In genomic region chr18:45935591-45936335, GRCh38 we compare ENCODE assay signal across 15 cellular contexts. TPM values are rescaled to one million over a fixed set of nuclear protein-coding genes. Genes with fewer than 3 reads are reported as not detected.
DNase-seq lines count a peak whose midpoint lies in the region; ATAC-seq and TF ChIP-seq lines count a peak whose summit lies in the region.
"Had no signal": no experiment of that assay in that cellular context is flagged by ENCODE, and none has a peak within 500 bp of the region (broad histone marks: within the 10 kb centered on the region; RNA-seq: fewer than 3 reads in every experiment).

No MANE protein-coding gene starts in this region.

- no peaks in the 10 kb centered on the region for H3K27me3 Mint-ChIP-seq in natural killer cell treated with Interleukin-12 subunit alpha and Interleukin-12 subunit beta and Interleukin-15 and Interleukin-18, amount 100 ng/mL, for 72 hours
- H3K27me3 Mint-ChIP-seq: CD4-positive, CD25-positive, alpha-beta regulatory T cell had no signal

- intact Hi-C loops in IMR-90 (cut with micrococcal nuclease) (no loop called here), esophagus muscularis mucosa (cut with DNase I) (no loop called here)

- POLR2A ChIA-PET in IMR-90 (lab: Charles Lee; ENCODE audit: unreplicated experiment) = no interaction called here

- CTCF ChIA-PET in IMR-90 (lab: Yijun Ruan, JAX) = no interaction called here

- H3K4me3 ChIP-seq in IMR-90 (ENCODE audit: insufficient read depth, low read depth, low read length) (no peak overlapping the region), esophagus muscularis mucosa (no peak overlapping the region), MM.1S (ENCODE audit: low read length) (no peak overlapping the region)
- H3K4me3 ChIP-seq: ascending aorta, upper lobe of left lung had no signal

- peak overlapping the region; percentile 83 for H3K4ac ChIP-seq in IMR-90 (ENCODE audit: low read depth, low read length)

- no peak for TF ChIP-seq RAD21 in IMR-90 (IDR thresholded peaks at IDR 0.05; ENCODE audit: low read length)

- H3K27me3 ChIP-seq in IMR-90 (ENCODE audit: control insufficient read depth, insufficient read depth, low read length) = no peaks in the 10 kb centered on the region
- no peaks in the 10 kb centered on the region for H3K27me3 ChIP-seq in esophagus muscularis mucosa
- H3K27me3 ChIP-seq in MM.1S (replicated peaks; ENCODE audit: insufficient read depth, low read length) = no peaks in the 10 kb centered on the region
- H3K27me3 ChIP-seq: ascending aorta, upper lobe of left lung had no signal

- no peaks in the 10 kb centered on the region for H3K79me2 ChIP-seq in MM.1S (ENCODE audit: low read length)

- no peaks in the 10 kb centered on the region for H3K9me3 Mint-ChIP-seq in natural killer cell treated with Interleukin-12 subunit alpha and Interleukin-12 subunit beta and Interleukin-15 and Interleukin-18, amount 100 ng/mL, for 72 hours
- H3K9me3 Mint-ChIP-seq: CD4-positive, CD25-positive, alpha-beta regulatory T cell had no signal

- TF ChIP-seq POLR2A in IMR-90 (IDR thresholded peaks at IDR 0.05; ENCODE audit: low read depth, low read length) (no peak), esophagus muscularis mucosa (IDR thresholded peaks at IDR 0.05; ENCODE audit: low read depth) (no peak)

- peaks cover 20% of the 10 kb centered on the region for H3K9me1 ChIP-seq in IMR-90 (ENCODE audit: insufficient read depth, low read length)

- no peak for TF ChIP-seq EP300 in esophagus muscularis mucosa (IDR thresholded peaks at IDR 0.05)

- H3K36me3 ChIP-seq in IMR-90 (ENCODE audit: control insufficient read depth, insufficient read depth, low read length) (peaks cover 42% of the 10 kb centered on the region), esophagus muscularis mucosa (peaks cover 24 to 93% (median 64%) of the 10 kb centered on the region in 4 donors), MM.1S (replicated peaks; ENCODE audit: insufficient read depth, low read length) (no peaks in the 10 kb centered on the region; the same call in none of the 2 replicates)

- H4K8ac ChIP-seq in IMR-90 (ENCODE audit: low read depth in 2 of 2, low read length in 2 of 2) = peak overlapping the region; percentile 17 to 78; a peak in 2 of 4 replicates

- WGBS in IMR-90 (ENCODE audit: extremely low coverage in 2 of 2, insufficient read length in 1 of 2), 2 experiments = no CpG with 5 or more reads among the region's 3 CpGs
- WGBS in esophagus muscularis mucosa = 100% methylated on average over 3 of the region's 3 CpGs

- peak overlapping the region; percentile 37; the same call in 1 of the 2 replicates for H3K4me2 ChIP-seq in IMR-90 (ENCODE audit: low read depth, low read length)
- H3K4me2 ChIP-seq in MM.1S (ENCODE audit: low read depth, low read length) = no peak overlapping the region
- H3K4me2 ChIP-seq: SK-N-SH had no signal

- H3F3A ChIP-seq in MM.1S (ENCODE audit: insufficient read depth, low read length) = peaks cover 5% of the 10 kb centered on the region; the same call in 1 of the 2 replicates

- H3K79me1 ChIP-seq in IMR-90 (ENCODE audit: low read depth in 1 of 2, low read length in 2 of 2) = peaks cover 27 to 46% of the 10 kb centered on the region in 2 experiments

- TF ChIP-seq CTCF in IMR-90 (conservative IDR thresholded peaks at IDR 0.05; ENCODE audit: low read depth, low read length) (no peak), esophagus muscularis mucosa (IDR thresholded peaks at IDR 0.05) (no peak), MM.1S (IDR thresholded peaks at IDR 0.05; ENCODE audit: low read length) (no peak)

- H2BK5ac ChIP-seq in IMR-90 (ENCODE audit: low read depth, low read length, poor library complexity, severe bottlenecking) = peak overlapping the region; percentile 90

- peak overlapping the region; percentile 38 for H3K4me3 Mint-ChIP-seq in natural killer cell treated with Interleukin-12 subunit alpha and Interleukin-12 subunit beta and Interleukin-15 and Interleukin-18, amount 100 ng/mL, for 72 hours
- H3K4me3 Mint-ChIP-seq: CD4-positive, CD25-positive, alpha-beta regulatory T cell had no signal

- peak overlapping the region; percentile 94 for H2AK5ac ChIP-seq in IMR-90 (ENCODE audit: low read depth, low read length)

- H4K5ac ChIP-seq in IMR-90 (ENCODE audit: low read depth, low read length) = peak overlapping the region; percentile 90; the same call in 1 of the 2 replicates

- H3K4me1 Mint-ChIP-seq in natural killer cell treated with Interleukin-12 subunit alpha and Interleukin-12 subunit beta and Interleukin-15 and Interleukin-18, amount 100 ng/mL, for 72 hours (ENCODE audit: low read depth in 2 of 2) = peaks cover 40 to 41% of the 10 kb centered on the region in 2 donors

- no peak overlapping the region for H3K56ac ChIP-seq in IMR-90 (ENCODE audit: extremely low read depth, insufficient read depth, low read length)

- dilution Hi-C loops in IMR-90 (cut with HindIII; ENCODE audit: low sequenced_read_pairs, unreplicated experiment) = no loop called here

- peak overlapping the region; percentile 70 for H2BK120ac ChIP-seq in IMR-90 (ENCODE audit: low read depth, low read length)

- H2BK20ac ChIP-seq in IMR-90 (ENCODE audit: low read depth, low read length) = no peak overlapping the region; the same call in 1 of the 2 replicates

- no peak overlapping the region for H2AK9ac ChIP-seq in IMR-90 (replicated peaks; ENCODE audit: low read depth, low read length, poor library complexity)

- peak; percentile 52 for DNase-seq in AG20443 (ENCODE audit: low spot score)
- peak; percentile 75 for DNase-seq in IMR-90
- peak; percentile 47 for DNase-seq in esophagus muscularis mucosa (ENCODE audit: extremely low spot score)
- DNase-seq in natural killer cell treated with Interleukin-12 subunit alpha and Interleukin-12 subunit beta and Interleukin-15 and Interleukin-18, amount 100 ng/mL, for 72 hours (ENCODE audit: low spot score) = no peak
- DNase-seq in GOT3 (lab: John Stamatoyannopoulos, UW) = no peak
- DNase-seq in epidermal melanocyte (ENCODE audit: insufficient read length, low spot score) = no peak
- no peak for DNase-seq in MM.1S
- DNase-seq in hippocampal formation (lab: John Stamatoyannopoulos, UW) = no peak
- DNase-seq: CD4-positive, CD25-positive, alpha-beta regulatory T cell; NCI-H1436; retina; SK-N-SH; stimulated activated CD4-positive, alpha-beta T cell treated with anti-CD3 and anti-CD28 coated beads, Interleukin-4, amount 100 ng/mL, for 24 hours; upper lobe of left lung had no signal

- in situ Hi-C loops in IMR-90 (cut with MboI; ENCODE audit: low sequenced_read_pairs) = no loop called here

- BruUV-seq in IMR-90 (replicated peaks; lab: Mats Ljungman, UMichigan) = no TSS peak

- H2BK15ac ChIP-seq in IMR-90 (ENCODE audit: low read depth, low read length) = no peak overlapping the region; the same call in 2 of the 3 replicates

- peak overlapping the region; percentile 63 for H3K27ac ChIP-seq in IMR-90 (ENCODE audit: insufficient read depth, low read length)
- H3K27ac ChIP-seq in esophagus muscularis mucosa (replicated peaks in 1 of 4) = no peak overlapping the region
- no peak overlapping the region for H3K27ac ChIP-seq in MM.1S (ENCODE audit: low read length)
- H3K27ac ChIP-seq: ascending aorta, upper lobe of left lung had no signal

- H4K20me1 ChIP-seq in IMR-90 (ENCODE audit: insufficient read depth, low read length) (no peaks in the 10 kb centered on the region), MM.1S (ENCODE audit: insufficient read depth, low read length) (no peaks in the 10 kb centered on the region)

- peak overlapping the region; percentile 69 for H4K91ac ChIP-seq in IMR-90 (ENCODE audit: insufficient read depth, low read depth, low read length)

- no peaks in the 10 kb centered on the region for H3K9me2 ChIP-seq in MM.1S (replicated peaks; ENCODE audit: insufficient read depth, low read length)
- H3K9me2 ChIP-seq: SK-N-SH had no signal

- H3K18ac ChIP-seq in IMR-90 (ENCODE audit: low read depth, low read length) = peak overlapping the region; percentile 96

- H3K36me3 Mint-ChIP-seq in natural killer cell treated with Interleukin-12 subunit alpha and Interleukin-12 subunit beta and Interleukin-15 and Interleukin-18, amount 100 ng/mL, for 72 hours = peaks cover 32% of the 10 kb centered on the region

- H3K27ac Mint-ChIP-seq in natural killer cell treated with Interleukin-12 subunit alpha and Interleukin-12 subunit beta and Interleukin-15 and Interleukin-18, amount 100 ng/mL, for 72 hours = peak overlapping the region; percentile 40 to 81

- no peak overlapping the region for H3K9ac ChIP-seq in IMR-90 (ENCODE audit: low read depth, low read length)
- no peak overlapping the region for H3K9ac ChIP-seq in MM.1S (ENCODE audit: low read length)
- H3K9ac ChIP-seq: SK-N-SH had no signal

- peak; percentile 96 for ATAC-seq in IMR-90 (ENCODE audit: low read depth)
- peak in 1 of 2 donors; percentile 37 for ATAC-seq in natural killer cell treated with Interleukin-12 subunit alpha and Interleukin-12 subunit beta and Interleukin-15 and Interleukin-18, amount 100 ng/mL, for 72 hours

- peaks cover 10% of the 10 kb centered on the region for H3K4me1 ChIP-seq in IMR-90 (ENCODE audit: control insufficient read depth, insufficient read depth, low read length)
- H3K4me1 ChIP-seq in esophagus muscularis mucosa = no peaks in the 10 kb centered on the region
- peaks cover 12% of the 10 kb centered on the region for H3K4me1 ChIP-seq in MM.1S (ENCODE audit: low read length)
- H3K4me1 ChIP-seq: ascending aorta, upper lobe of left lung had no signal

- no peak overlapping the region for H2AFZ ChIP-seq in IMR-90 (replicated peaks; ENCODE audit: low read length, poor library complexity)
- H2AFZ ChIP-seq in MM.1S (ENCODE audit: low read length) = no peak overlapping the region

- H3K14ac ChIP-seq in IMR-90 (replicated peaks; ENCODE audit: low read depth, low read length) = 0 out of 2 replicates have a peak overlapping the region, but pooled peaks have one; percentile 12

- H3K9me3 ChIP-seq in IMR-90 (ENCODE audit: control insufficient read depth, insufficient read depth, low read length) (no peaks in the 10 kb centered on the region), esophagus muscularis mucosa (no peaks in the 10 kb centered on the region), MM.1S (replicated peaks; ENCODE audit: insufficient read depth, low read length) (no peaks in the 10 kb centered on the region)
- H3K9me3 ChIP-seq: ascending aorta, SK-N-SH, upper lobe of left lung had no signal

- H3K23ac ChIP-seq in IMR-90 (ENCODE audit: low read depth, low read length) = 0 out of 2 replicates have a peak overlapping the region, but pooled peaks have one; percentile 42

TF ChIP-seq in IMR-90, 13 proteins besides CTCF, POLR2A, EP300 and RAD21 (continues in another document):
- TF ChIP-seq MXI1 (IDR thresholded peaks at IDR 0.05; ENCODE audit: borderline replicate concordance, low read depth, low read length) (peak; percentile 30; the same call in 1 of the 2 replicates), BHLHE40 (IDR thresholded peaks at IDR 0.05; ENCODE audit: low read depth, low read length) (peak; percentile 29; the same call in 1 of the 2 replicates)

RNA-seq across cellular contexts. Expression of gene EPG5, which starts 31.4 kb away (rescaled TPM):
- total RNA-seq in IMR-90 (2012; rRNA removed) (104 and 114 TPM in 2 replicates), esophagus muscularis mucosa (10 to 100 TPM; 20.4 to 34.3 (median 28.2) TPM)
- 35.1 and 37.3 TPM in 2 replicates for polyA plus RNA-seq in IMR-90 (2012; rRNA removed)
- 15.1 and 15.2 TPM in 2 replicates for polyA plus RNA-seq in IMR-90 (2012; cell fraction: cytosol; rRNA removed)
- 48.7 and 107 TPM in 2 replicates for polyA plus RNA-seq in IMR-90 (2012; cell fraction: nucleus; rRNA removed; ENCODE audit: low replicate concordance)
- 10 to 100 TPM; 38.8 to 48.9 TPM for total RNA-seq in natural killer cell treated with Interleukin-12 subunit alpha and Interleukin-12 subunit beta and Interleukin-15 and Interleukin-18, amount 100 ng/mL, for 72 hours

Comparison
In these comparisons a context has a peak if more than half of its experiments do, and no peak if none do; other contexts are left out.
1. DNase-seq: peak in AG20443 (single experiment), IMR-90 (single experiment) and esophagus muscularis mucosa (single experiment); none in natural killer cell treated with Interleukin-12 subunit alpha and Interleukin-12 subunit beta and Interleukin-15 and Interleukin-18, amount 100 ng/mL, for 72 hours (single experiment), GOT3 (single experiment), epidermal melanocyte (single experiment), MM.1S (single experiment) and hippocampal formation (0 of 2).